In the genomic region with DNA sequence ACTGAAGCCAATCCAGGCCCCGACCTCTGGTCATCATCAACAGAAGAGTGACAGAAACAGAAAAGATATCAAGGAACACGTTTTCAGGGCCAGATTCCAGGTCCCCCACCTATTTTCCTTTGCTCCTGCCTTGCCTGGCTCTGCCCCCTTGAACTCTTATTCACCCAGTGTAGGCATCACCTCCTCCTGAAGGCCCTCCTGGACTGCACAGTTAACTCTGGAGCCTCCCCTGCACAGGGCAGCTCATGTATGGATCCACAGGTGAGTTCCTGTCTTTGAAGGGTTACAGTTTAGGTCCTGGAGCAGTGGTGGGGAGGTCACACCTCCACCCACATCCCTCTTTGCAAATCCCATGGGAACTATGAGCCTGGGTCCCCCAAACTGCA, we compare ENCODE assay signal across 17 cellular contexts.
"Had no signal": no experiment of that assay in that cellular context is flagged by ENCODE, and none has a peak within 500 bp of the region (broad histone marks: within the 10 kb centered on the region; RNA-seq: fewer than 3 reads in every experiment).

No MANE protein-coding gene starts in this region.

- H3K27ac ChIP-seq: esophagus muscularis mucosa, gastrocnemius medialis, neural progenitor cell had no signal

- H3K36me3 ChIP-seq: esophagus muscularis mucosa, gastrocnemius medialis, neural progenitor cell had no signal

- H3K27ac Mint-ChIP-seq: neural progenitor cell; stimulated activated naive B cell treated with anti-CD40 and anti-IgM and Interleukin-4, amounts not matched to agents 10 μg/mL and 1 μg/mL and 100 μg/mL, for 72 hours; stimulated activated naive CD8-positive, alpha-beta T cell treated with anti-CD3 and anti-CD28 coated beads, Interleukin-15, amount 100 ng/mL, for 72 hours had no signal

- H3K4me1 ChIP-seq: gastrocnemius medialis had no signal

- ATAC-seq: gastrocnemius medialis; left lobe of liver; naive thymus-derived CD8-positive, alpha-beta T cell; sciatic nerve; stimulated activated naive B cell treated with anti-CD40 and anti-IgM and Interleukin-4, amounts not matched to agents 10 μg/mL and 1 μg/mL and 100 μg/mL, for 72 hours; stimulated activated naive CD8-positive, alpha-beta T cell treated with anti-CD3 and anti-CD28 coated beads, Interleukin-15, amount 100 ng/mL, for 72 hours had no signal

- H3K9me3 Mint-ChIP-seq: naive thymus-derived CD8-positive, alpha-beta T cell; neural progenitor cell had no signal

- DNase-seq: cortex of kidney; effector memory CD4-positive, alpha-beta T cell; gastrocnemius medialis; islet precursor cell; mammary epithelial cell; naive thymus-derived CD8-positive, alpha-beta T cell; occipital lobe; stimulated activated CD4-positive, alpha-beta T cell treated with anti-CD3 and anti-CD28 coated beads, Interleukin-2, amount 100 ng/mL, for 24 hours; stimulated activated CD4-positive, alpha-beta T cell treated with anti-CD3 and anti-CD28 coated beads, Interleukin-4, amount 100 ng/mL, for 4 hours; stimulated activated naive B cell treated with anti-CD40 and anti-IgM and Interleukin-4, amounts not matched to agents 10 μg/mL and 1 μg/mL and 100 μg/mL, for 72 hours; stimulated activated naive CD8-positive, alpha-beta T cell treated with anti-CD3 and anti-CD28 coated beads, Interleukin-15, amount 100 ng/mL, for 72 hours had no signal

- H3K9ac ChIP-seq: neural progenitor cell had no signal

- H3K36me3 Mint-ChIP-seq: naive thymus-derived CD8-positive, alpha-beta T cell; neural progenitor cell had no signal

- H2AFZ ChIP-seq: neural progenitor cell had no signal

- H3K4me3 ChIP-seq: esophagus muscularis mucosa, gastrocnemius medialis, mucosa of descending colon, neural progenitor cell had no signal

- H3K9me3 ChIP-seq: esophagus muscularis mucosa, gastrocnemius medialis, mucosa of descending colon had no signal

- H3K4me3 Mint-ChIP-seq: naive thymus-derived CD8-positive, alpha-beta T cell; neural progenitor cell; stimulated activated naive B cell treated with anti-CD40 and anti-IgM and Interleukin-4, amounts not matched to agents 10 μg/mL and 1 μg/mL and 100 μg/mL, for 72 hours; stimulated activated naive CD8-positive, alpha-beta T cell treated with anti-CD3 and anti-CD28 coated beads, Interleukin-15, amount 100 ng/mL, for 72 hours had no signal

- H3K4me2 ChIP-seq: neural progenitor cell had no signal

- FAIRE-seq: endometrium had no signal

- H3K27me3 ChIP-seq: esophagus muscularis mucosa, gastrocnemius medialis had no signal
